Comparison of ENCODE assay signal across 8 cellular contexts in genomic region chr1:20343149-20343936, GRCh38. TPM values are rescaled to one million over a fixed set of nuclear protein-coding genes. Genes with fewer than 3 reads are reported as not detected.
DNase-seq lines count a peak whose midpoint lies in the region; ATAC-seq lines count a peak whose summit lies in the region.

No MANE protein-coding gene starts in this region.

- H3K9me3 Mint-ChIP-seq in CD4-positive, CD25-positive, alpha-beta regulatory T cell: peaks cover 0 to 7% (median 3%) of the 10 kb centered on the region in 7 donors
- H3K9me3 Mint-ChIP-seq in natural killer cell treated with Interleukin-12 subunit alpha and Interleukin-12 subunit beta and Interleukin-15 and Interleukin-18, amount 100 ng/mL, for 72 hours: no peaks in the 10 kb centered on the region

- peaks cover 45% of the 10 kb centered on the region for H3K27me3 Mint-ChIP-seq in CD4-positive, CD25-positive, alpha-beta regulatory T cell
- H3K27me3 Mint-ChIP-seq in natural killer cell treated with Interleukin-12 subunit alpha and Interleukin-12 subunit beta and Interleukin-15 and Interleukin-18, amount 100 ng/mL, for 72 hours: peaks cover 30 to 43% of the 10 kb centered on the region in 2 donors

- no peaks in the 10 kb centered on the region for H3K36me3 Mint-ChIP-seq in CD4-positive, CD25-positive, alpha-beta regulatory T cell
- peaks cover 5% of the 10 kb centered on the region for H3K36me3 Mint-ChIP-seq in natural killer cell treated with Interleukin-12 subunit alpha and Interleukin-12 subunit beta and Interleukin-15 and Interleukin-18, amount 100 ng/mL, for 72 hours

- H3K4me3 ChIP-seq in CD4-positive, CD25-positive, alpha-beta regulatory T cell (ENCODE audit: low read depth, low read length): no peak overlapping the region
- H3K4me3 ChIP-seq in effector memory CD4-positive, alpha-beta T cell (ENCODE audit: insufficient read depth, low read depth, low read length, poor library complexity, severe bottlenecking): no peak overlapping the region

- H3K4me3 Mint-ChIP-seq in CD4-positive, CD25-positive, alpha-beta regulatory T cell: peak overlapping the region in 1 of 4 donors; percentile 43
- H3K4me3 Mint-ChIP-seq in natural killer cell treated with Interleukin-12 subunit alpha and Interleukin-12 subunit beta and Interleukin-15 and Interleukin-18, amount 100 ng/mL, for 72 hours: no peak overlapping the region

- H3K4me1 ChIP-seq in CD4-positive, CD25-positive, alpha-beta regulatory T cell (ENCODE audit: control insufficient read depth, insufficient read depth, low read length, poor library complexity, severe bottlenecking): no peaks in the 10 kb centered on the region
- no peaks in the 10 kb centered on the region for H3K4me1 ChIP-seq in effector memory CD4-positive, alpha-beta T cell (ENCODE audit: control insufficient read depth, insufficient read depth, low read length, poor library complexity, severe bottlenecking)

- peak; percentile 39 to 52 for ATAC-seq in CD4-positive, CD25-positive, alpha-beta regulatory T cell (ENCODE audit: low read depth in 2 of 2)
- ATAC-seq in natural killer cell treated with Interleukin-12 subunit alpha and Interleukin-12 subunit beta and Interleukin-15 and Interleukin-18, amount 100 ng/mL, for 72 hours: peak; percentile 12 to 38
- ATAC-seq in HG02798 (IDR thresholded peaks at IDR 0.05; ENCODE audit: poor library complexity, unreplicated experiment) (no peak), GM21717 (IDR thresholded peaks at IDR 0.05; ENCODE audit: unreplicated experiment) (no peak), GM19328 (IDR thresholded peaks at IDR 0.05; ENCODE audit: unreplicated experiment) (no peak), HG03521 (IDR thresholded peaks at IDR 0.05; ENCODE audit: unreplicated experiment) (no peak)

- H3K9me3 ChIP-seq in CD4-positive, CD25-positive, alpha-beta regulatory T cell (ENCODE audit: control insufficient read depth in 2 of 2, low read length in 2 of 2): no peaks in the 10 kb centered on the region
- H3K9me3 ChIP-seq in effector memory CD4-positive, alpha-beta T cell (ENCODE audit: control insufficient read depth, low read length): no peaks in the 10 kb centered on the region

- DNase-seq in CD4-positive, CD25-positive, alpha-beta regulatory T cell: peak; percentile 8 to 14 (median 12)
- DNase-seq in NCI-H1930 (lab: John Stamatoyannopoulos, UW): peak; percentile 54 to 64
- DNase-seq in effector memory CD4-positive, alpha-beta T cell: peak in 2 of 3 donors; percentile 13 to 20
- no peak for DNase-seq in natural killer cell treated with Interleukin-12 subunit alpha and Interleukin-12 subunit beta and Interleukin-15 and Interleukin-18, amount 100 ng/mL, for 72 hours (ENCODE audit: low spot score)

- peak overlapping the region in 1 of 3 donors; percentile 5 for H3K27ac Mint-ChIP-seq in CD4-positive, CD25-positive, alpha-beta regulatory T cell
- H3K27ac Mint-ChIP-seq in natural killer cell treated with Interleukin-12 subunit alpha and Interleukin-12 subunit beta and Interleukin-15 and Interleukin-18, amount 100 ng/mL, for 72 hours: no peak overlapping the region

- H3K27ac ChIP-seq in CD4-positive, CD25-positive, alpha-beta regulatory T cell (ENCODE audit: insufficient read depth, low read length, poor library complexity, severe bottlenecking): no peak overlapping the region
- no peak overlapping the region for H3K27ac ChIP-seq in effector memory CD4-positive, alpha-beta T cell (ENCODE audit: insufficient read depth, low read length, poor library complexity, severe bottlenecking)

- peaks cover 3% of the 10 kb centered on the region for H3K27me3 ChIP-seq in CD4-positive, CD25-positive, alpha-beta regulatory T cell (ENCODE audit: control insufficient read depth, insufficient read depth, low read length)
- H3K27me3 ChIP-seq in effector memory CD4-positive, alpha-beta T cell (replicated peaks; ENCODE audit: control insufficient read depth, insufficient read depth, low read length, poor library complexity, severe bottlenecking): peaks cover 8% of the 10 kb centered on the region

- H3K4me1 Mint-ChIP-seq in CD4-positive, CD25-positive, alpha-beta regulatory T cell: peaks cover 0 to 10% (median 2%) of the 10 kb centered on the region in 4 donors
- H3K4me1 Mint-ChIP-seq in natural killer cell treated with Interleukin-12 subunit alpha and Interleukin-12 subunit beta and Interleukin-15 and Interleukin-18, amount 100 ng/mL, for 72 hours (ENCODE audit: low read depth in 2 of 2): peaks cover 0 to 6% of the 10 kb centered on the region in 2 donors

- no peaks in the 10 kb centered on the region for H3K36me3 ChIP-seq in CD4-positive, CD25-positive, alpha-beta regulatory T cell (ENCODE audit: control insufficient read depth, insufficient read depth, low read length)
- H3K36me3 ChIP-seq in effector memory CD4-positive, alpha-beta T cell (ENCODE audit: control insufficient read depth, insufficient read depth, low read length): no peaks in the 10 kb centered on the region

RNA-seq across cellular contexts. Expression of gene VWA5B1, which starts 52.7 kb away (rescaled TPM):
- not detected for total RNA-seq in CD4-positive, CD25-positive, alpha-beta regulatory T cell
- under 1 TPM in 1 of 4 donors, not detected in 3; 0.08 TPM for polyA plus RNA-seq in CD4-positive, CD25-positive, alpha-beta regulatory T cell
- not detected for total RNA-seq in natural killer cell treated with Interleukin-12 subunit alpha and Interleukin-12 subunit beta and Interleukin-15 and Interleukin-18, amount 100 ng/mL, for 72 hours

Comparison
In these comparisons a context has a peak if more than half of its experiments do, and no peak if none do; other contexts are left out.
1. ATAC-seq: peak in CD4-positive, CD25-positive, alpha-beta regulatory T cell (2 of 2) and natural killer cell treated with Interleukin-12 subunit alpha and Interleukin-12 subunit beta and Interleukin-15 and Interleukin-18, amount 100 ng/mL, for 72 hours (2 of 2); none in HG02798 (single experiment), GM21717 (single experiment), GM19328 (single experiment) and HG03521 (single experiment).